1 cellular context compared by ENCODE assay signal in genomic region chr18:74316257-74317180, GRCh38.
TF ChIP-seq lines count a peak whose summit lies in the region.

No MANE protein-coding gene starts in this region.

TF ChIP-seq in HepG2, 621 proteins besides CTCF, POLR2A, EP300 and RAD21 (continued from another document and continues in another):
- TF ChIP-seq ZNF574 (CRISPR knock-in tag; IDR thresholded peaks at IDR 0.05) (no peak), TAF15 (IDR thresholded peaks at IDR 0.05; ENCODE audit: low read depth, low read length, poor library complexity, severe bottlenecking) (no peak), ZNF530 (CRISPR knock-in tag; IDR thresholded peaks at IDR 0.05; ENCODE audit: low read depth) (no peak), ATRX (CRISPR knock-in tag; IDR thresholded peaks at IDR 0.05; ENCODE audit: borderline replicate concordance) (no peak), ZNF431 (CRISPR knock-in tag; IDR thresholded peaks at IDR 0.05; ENCODE audit: borderline replicate concordance, low read depth) (no peak), NFE2 (CRISPR knock-in tag; IDR thresholded peaks at IDR 0.05) (no peak), ZNF441 (CRISPR knock-in tag; IDR thresholded peaks at IDR 0.05; ENCODE audit: borderline replicate concordance) (no peak), RBM22 (optimal IDR thresholded peaks at IDR 0.05; ENCODE audit: low read length) (no peak), ZNF850 (CRISPR knock-in tag; conservative IDR thresholded peaks at IDR 0.05) (no peak), ZNF784 (CRISPR knock-in tag; IDR thresholded peaks at IDR 0.05; ENCODE audit: borderline replicate concordance) (no peak), TARDBP (CRISPR knock-in tag; IDR thresholded peaks at IDR 0.05) (no peak), TGIF2 (CRISPR knock-in tag; IDR thresholded peaks at IDR 0.05) (no peak), ZZZ3 (CRISPR knock-in tag; IDR thresholded peaks at IDR 0.05; ENCODE audit: borderline replicate concordance) (no peak), ZNF333 (CRISPR knock-in tag; IDR thresholded peaks at IDR 0.05; ENCODE audit: borderline replicate concordance) (no peak), SMAD9 (CRISPR knock-in tag; IDR thresholded peaks at IDR 0.05) (no peak), ZNF75D (CRISPR knock-in tag; IDR thresholded peaks at IDR 0.05; ENCODE audit: borderline replicate concordance) (no peak), RFXANK (CRISPR knock-in tag; IDR thresholded peaks at IDR 0.05) (no peak), MAFK (conservative IDR thresholded peaks at IDR 0.05 in 1 of 2, IDR thresholded peaks at IDR 0.05 in 1 of 2; ENCODE audit: low read length in 2 of 2) (no peak), THAP8 (CRISPR knock-in tag; IDR thresholded peaks at IDR 0.05; ENCODE audit: borderline replicate concordance) (no peak), ZNF569 (CRISPR knock-in tag; IDR thresholded peaks at IDR 0.05; ENCODE audit: borderline replicate concordance) (no peak), NFE2L1 (CRISPR knock-in tag; IDR thresholded peaks at IDR 0.05; ENCODE audit: borderline replicate concordance) (no peak), KLF16 (CRISPR knock-in tag; IDR thresholded peaks at IDR 0.05) (0 out of 4 replicates have a peak, but pooled peaks of 1 of the 2 experiments have one; percentile 22), IRF2 (CRISPR knock-in tag; IDR thresholded peaks at IDR 0.05) (peak; percentile 74), ZNF451 (CRISPR knock-in tag; IDR thresholded peaks at IDR 0.05) (no peak), ZNF350 (CRISPR knock-in tag; IDR thresholded peaks at IDR 0.05; ENCODE audit: borderline replicate concordance, low read depth) (no peak), FIP1L1 (IDR thresholded peaks at IDR 0.05; ENCODE audit: borderline replicate concordance, insufficient read depth, low read depth, low read length) (no peak), KDM5B (CRISPR knock-in tag; IDR thresholded peaks at IDR 0.05; ENCODE audit: borderline replicate concordance) (no peak), NR2C2 (CRISPR knock-in tag; IDR thresholded peaks at IDR 0.05; ENCODE audit: borderline replicate concordance) (no peak), CBX1 (IDR thresholded peaks at IDR 0.05; ENCODE audit: low read depth) (no peak), CEBPB (IDR thresholded peaks at IDR 0.05; ENCODE audit: borderline replicate concordance, low read depth, low read length) (peak; percentile 91), ZNF724P (CRISPR knock-in tag; IDR thresholded peaks at IDR 0.05; ENCODE audit: borderline replicate concordance) (no peak), THAP7 (CRISPR knock-in tag; IDR thresholded peaks at IDR 0.05) (no peak), BCL6 (CRISPR knock-in tag; IDR thresholded peaks at IDR 0.05) (peak; percentile 96), ZNF501 (CRISPR knock-in tag; IDR thresholded peaks at IDR 0.05) (no peak), ZNF30 (CRISPR knock-in tag; IDR thresholded peaks at IDR 0.05) (no peak), ZNF800 (CRISPR knock-in tag; IDR thresholded peaks at IDR 0.05) (no peak), IKZF1 (IDR thresholded peaks at IDR 0.05) (no peak), ZFP37 (CRISPR knock-in tag; IDR thresholded peaks at IDR 0.05; ENCODE audit: borderline replicate concordance) (no peak), ESRRA (CRISPR knock-in tag; IDR thresholded peaks at IDR 0.05; ENCODE audit: low read depth) (no peak), ZBTB4 (CRISPR knock-in tag; IDR thresholded peaks at IDR 0.05; ENCODE audit: borderline replicate concordance) (no peak), ZSCAN31 (CRISPR knock-in tag; IDR thresholded peaks at IDR 0.05; ENCODE audit: low read depth) (no peak), NR2F1 (CRISPR knock-in tag; IDR thresholded peaks at IDR 0.05) (peak in 1 of 2 experiments; percentile 57; a peak in 2 of 4 replicates), ZSCAN29 (CRISPR knock-in tag; conservative IDR thresholded peaks at IDR 0.05) (no peak), ZNF260 (CRISPR knock-in tag; IDR thresholded peaks at IDR 0.05; ENCODE audit: borderline replicate concordance, low read depth) (no peak), EHMT2 (IDR thresholded peaks at IDR 0.05; ENCODE audit: borderline replicate concordance, low read depth, low read length) (no peak), GABPB1 (CRISPR knock-in tag; IDR thresholded peaks at IDR 0.05) (no peak), HOMEZ (CRISPR knock-in tag; IDR thresholded peaks at IDR 0.05; ENCODE audit: low read depth) (no peak; the same call in 1 of the 2 replicates)
- TF ChIP-seq, protein P1, sequence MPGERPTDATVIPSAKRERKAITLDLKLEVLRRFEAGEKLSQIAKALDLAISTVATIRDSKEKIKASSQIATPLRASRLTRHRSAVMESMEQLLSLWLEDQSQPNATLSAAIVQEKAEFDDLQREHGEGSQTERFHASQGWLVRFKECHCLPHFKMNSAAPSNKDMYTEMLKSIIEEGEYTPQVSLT (CRISPR knock-in tag; IDR thresholded peaks at IDR 0.05; ENCODE audit: borderline replicate concordance, low read depth) = no peak
- TF ChIP-seq, protein P2, sequence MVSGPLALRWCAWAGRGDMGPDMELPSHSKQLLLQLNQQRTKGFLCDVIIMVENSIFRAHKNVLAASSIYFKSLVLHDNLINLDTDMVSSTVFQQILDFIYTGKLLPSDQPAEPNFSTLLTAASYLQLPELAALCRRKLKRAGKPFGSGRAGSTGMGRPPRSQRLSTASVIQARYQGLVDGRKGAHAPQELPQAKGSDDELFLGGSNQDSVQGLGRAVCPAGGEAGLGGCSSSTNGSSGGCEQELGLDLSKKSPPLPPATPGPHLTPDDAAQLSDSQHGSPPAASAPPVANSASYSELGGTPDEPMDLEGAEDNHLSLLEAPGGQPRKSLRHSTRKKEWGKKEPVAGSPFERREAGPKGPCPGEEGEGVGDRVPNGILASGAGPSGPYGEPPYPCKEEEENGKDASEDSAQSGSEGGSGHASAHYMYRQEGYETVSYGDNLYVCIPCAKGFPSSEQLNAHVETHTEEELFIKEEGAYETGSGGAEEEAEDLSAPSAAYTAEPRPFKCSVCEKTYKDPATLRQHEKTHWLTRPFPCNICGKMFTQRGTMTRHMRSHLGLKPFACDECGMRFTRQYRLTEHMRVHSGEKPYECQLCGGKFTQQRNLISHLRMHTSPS (CRISPR knock-in tag; IDR thresholded peaks at IDR 0.05; ENCODE audit: low read depth) = peak; percentile 71; the same call in 1 of the 2 replicates
- TF ChIP-seq, protein P3, sequence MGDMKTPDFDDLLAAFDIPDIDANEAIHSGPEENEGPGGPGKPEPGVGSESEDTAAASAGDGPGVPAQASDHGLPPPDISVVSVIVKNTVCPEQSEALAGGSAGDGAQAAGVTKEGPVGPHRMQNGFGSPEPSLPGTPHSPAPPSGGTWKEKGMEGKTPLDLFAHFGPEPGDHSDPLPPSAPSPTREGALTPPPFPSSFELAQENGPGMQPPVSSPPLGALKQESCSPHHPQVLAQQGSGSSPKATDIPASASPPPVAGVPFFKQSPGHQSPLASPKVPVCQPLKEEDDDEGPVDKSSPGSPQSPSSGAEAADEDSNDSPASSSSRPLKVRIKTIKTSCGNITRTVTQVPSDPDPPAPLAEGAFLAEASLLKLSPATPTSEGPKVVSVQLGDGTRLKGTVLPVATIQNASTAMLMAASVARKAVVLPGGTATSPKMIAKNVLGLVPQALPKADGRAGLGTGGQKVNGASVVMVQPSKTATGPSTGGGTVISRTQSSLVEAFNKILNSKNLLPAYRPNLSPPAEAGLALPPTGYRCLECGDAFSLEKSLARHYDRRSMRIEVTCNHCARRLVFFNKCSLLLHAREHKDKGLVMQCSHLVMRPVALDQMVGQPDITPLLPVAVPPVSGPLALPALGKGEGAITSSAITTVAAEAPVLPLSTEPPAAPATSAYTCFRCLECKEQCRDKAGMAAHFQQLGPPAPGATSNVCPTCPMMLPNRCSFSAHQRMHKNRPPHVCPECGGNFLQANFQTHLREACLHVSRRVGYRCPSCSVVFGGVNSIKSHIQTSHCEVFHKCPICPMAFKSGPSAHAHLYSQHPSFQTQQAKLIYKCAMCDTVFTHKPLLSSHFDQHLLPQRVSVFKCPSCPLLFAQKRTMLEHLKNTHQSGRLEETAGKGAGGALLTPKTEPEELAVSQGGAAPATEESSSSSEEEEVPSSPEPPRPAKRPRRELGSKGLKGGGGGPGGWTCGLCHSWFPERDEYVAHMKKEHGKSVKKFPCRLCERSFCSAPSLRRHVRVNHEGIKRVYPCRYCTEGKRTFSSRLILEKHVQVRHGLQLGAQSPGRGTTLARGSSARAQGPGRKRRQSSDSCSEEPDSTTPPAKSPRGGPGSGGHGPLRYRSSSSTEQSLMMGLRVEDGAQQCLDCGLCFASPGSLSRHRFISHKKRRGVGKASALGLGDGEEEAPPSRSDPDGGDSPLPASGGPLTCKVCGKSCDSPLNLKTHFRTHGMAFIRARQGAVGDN (CRISPR knock-in tag; IDR thresholded peaks at IDR 0.05) = no peak
